19 cellular contexts compared by ENCODE assay signal in the genomic region with DNA sequence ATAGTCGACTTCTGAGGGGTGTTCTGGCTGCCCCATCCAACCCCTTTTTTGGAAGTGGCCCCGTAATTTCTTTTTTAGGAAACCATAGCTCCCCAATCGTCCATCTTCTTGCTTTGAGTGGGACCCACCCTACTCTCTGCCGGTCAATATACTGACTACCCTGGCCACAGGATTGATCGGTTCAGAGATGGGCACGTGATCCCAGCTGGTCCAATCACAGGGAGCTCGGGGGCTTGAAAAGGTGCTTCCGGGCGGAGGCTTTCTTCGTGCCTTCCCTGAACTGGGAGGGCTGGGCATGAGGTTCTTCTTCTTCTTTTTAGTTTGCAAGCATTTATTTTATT.
A peak's percentile ranks its signal among the peaks of the same experiment; 100 is the strongest.
DNase-seq lines count a peak whose midpoint lies in the region; ATAC-seq, FAIRE-seq and TF ChIP-seq lines count a peak whose summit lies in the region.
"Had no signal": no experiment of that assay in that cellular context is flagged by ENCODE, and none has a peak within 500 bp of the region (broad histone marks: within the 10 kb centered on the region; RNA-seq: fewer than 3 reads in every experiment).

No MANE protein-coding gene starts in this region.

- H3K27me3 Mint-ChIP-seq in MCF 10A (ENCODE audit: insufficient read depth, unreplicated experiment) = no peaks in the 10 kb centered on the region

- H3K9me3 Mint-ChIP-seq in MCF 10A (ENCODE audit: unreplicated experiment) = peaks cover 5% of the 10 kb centered on the region
- H3K9me3 Mint-ChIP-seq: dendritic cell treated with granulocyte-macrophage colony-stimulating factor and Interleukin-4, amounts not matched to agents 40 ng/mL and 50 ng/mL, for 4 days; T-helper 2 cell treated with Interferon-gamma antibody and Interleukin-4, amounts not matched to agents 5 μg/mL and 100 μg/mL, for 36 hours had no signal

- no peak for TF ChIP-seq CTCF in MCF 10A (IDR thresholded peaks at IDR 0.05; ENCODE audit: unreplicated experiment)
- no peak for TF ChIP-seq CTCF in breast epithelium (IDR thresholded peaks at IDR 0.05)
- no peak for TF ChIP-seq CTCF in Panc1 (IDR thresholded peaks at IDR 0.05)
- TF ChIP-seq CTCF in HepG2 (CRISPR knock-in tag; IDR thresholded peaks at IDR 0.05) = no peak
- TF ChIP-seq CTCF in upper lobe of right lung (IDR thresholded peaks at IDR 0.05) = no peak
- TF ChIP-seq CTCF in GM13977 (IDR thresholded peaks at IDR 0.05; ENCODE audit: extremely low read depth, insufficient read depth, missing control alignments) = no peak

- peak overlapping the region; percentile 93 for H3K27ac Mint-ChIP-seq in MCF 10A (ENCODE audit: low read depth, unreplicated experiment)
- H3K27ac Mint-ChIP-seq: CD4-positive, alpha-beta memory T cell; dendritic cell treated with granulocyte-macrophage colony-stimulating factor and Interleukin-4, amounts not matched to agents 40 ng/mL and 50 ng/mL, for 4 days; naive thymus-derived CD8-positive, alpha-beta T cell; T-helper 2 cell treated with Interferon-gamma antibody and Interleukin-4, amounts not matched to agents 5 μg/mL and 100 μg/mL, for 36 hours had no signal

- no peak for TF ChIP-seq EP300 in HepG2 (IDR thresholded peaks at IDR 0.05; ENCODE audit: low read depth in 2 of 2, low read length in 2 of 2)
- TF ChIP-seq EP300 in HepG2 (CRISPR knock-in tag; IDR thresholded peaks at IDR 0.05; ENCODE audit: borderline replicate concordance) = no peak

- intact Hi-C loops in MCF 10A (cut with micrococcal nuclease) = no loop called here
- intact Hi-C loops in breast epithelium (cut with DNase I; ENCODE audit: low total_unique reads) = no loop called here
- intact Hi-C loops in Panc1 (cut with micrococcal nuclease; ENCODE audit: unreplicated experiment) = no loop called here
- intact Hi-C loops in HepG2 (cut with micrococcal nuclease; ENCODE audit: unreplicated experiment) = no loop called here
- intact Hi-C loops in upper lobe of right lung (cut with DNase I) = no loop called here

- FAIRE-seq in HepG2 (lab: Jason Lieb, UNC) = no peak

- H3K36me3 ChIP-seq in breast epithelium (no peaks in the 10 kb centered on the region), Panc1 (ENCODE audit: control insufficient read depth, insufficient read depth, low read length) (no peaks in the 10 kb centered on the region), HepG2 (replicated peaks in 1 of 2; ENCODE audit: control insufficient read depth in 1 of 2, insufficient read depth in 2 of 2, low read length in 2 of 2) (no peaks in the 10 kb centered on the region), upper lobe of right lung (no peaks in the 10 kb centered on the region)

- peak overlapping the region; percentile 60 for H3K4me3 Mint-ChIP-seq in MCF 10A (ENCODE audit: unreplicated experiment)
- H3K4me3 Mint-ChIP-seq: CD4-positive, alpha-beta memory T cell; dendritic cell treated with granulocyte-macrophage colony-stimulating factor and Interleukin-4, amounts not matched to agents 40 ng/mL and 50 ng/mL, for 4 days; T-helper 2 cell treated with Interferon-gamma antibody and Interleukin-4, amounts not matched to agents 5 μg/mL and 100 μg/mL, for 36 hours had no signal

- no peak overlapping the region for H3K27ac ChIP-seq in breast epithelium
- no peak overlapping the region for H3K27ac ChIP-seq in Panc1 (ENCODE audit: low read length)
- H3K27ac ChIP-seq in HepG2 (ENCODE audit: extremely low read length, insufficient read depth, low read length) = no peak overlapping the region
- no peak overlapping the region for H3K27ac ChIP-seq in upper lobe of right lung

- POLR2A ChIA-PET in MCF 10A (lab: Yijun Ruan, JAX) = interaction anchor here (0.6 to 5.6 kb wide), 18 partner anchors 11 to 232 kb away, joined by 3 to 76 read pairs (median 5); no protein-coding TSS in a partner anchor
- POLR2A ChIA-PET in Panc1 (lab: Charles Lee) = no interaction called here
- POLR2A ChIA-PET in HepG2 (lab: Yijun Ruan, JAX) = no interaction called here

- H3K4me3 ChIP-seq in breast epithelium (no peak overlapping the region), Panc1 (ENCODE audit: low read depth in 2 of 2, low read length in 2 of 2) (peak overlapping the region in 1 of 2 experiments; percentile 7; a peak in 2 of 4 replicates), HepG2 (replicated peaks in 1 of 3; ENCODE audit: insufficient read depth in 1 of 3, low read depth in 2 of 3, low read length in 3 of 3) (no peak overlapping the region), upper lobe of right lung (no peak overlapping the region)
- H3K4me3 ChIP-seq: psoas muscle had no signal

- BruUV-seq in MCF 10A (replicated peaks; lab: Mats Ljungman, UMichigan) = no TSS peak
- no TSS peak for BruUV-seq in Panc1 (replicated peaks; lab: Mats Ljungman, UMichigan)
- BruUV-seq in HepG2 (replicated peaks; lab: Mats Ljungman, UMichigan) = no TSS peak

- no peak overlapping the region for H3K4me2 ChIP-seq in HepG2 (ENCODE audit: low read depth, low read length)

- ATAC-seq in Panc1 (peak; percentile 57; the same call in 1 of the 2 replicates), HepG2 (peak; percentile 51), upper lobe of right lung (no peak)
- ATAC-seq: naive thymus-derived CD8-positive, alpha-beta T cell had no signal

- TF ChIP-seq POLR2A in breast epithelium (IDR thresholded peaks at IDR 0.05) (no peak), HepG2 (IDR thresholded peaks at IDR 0.05; ENCODE audit: insufficient read depth in 1 of 2, low read depth in 2 of 2, low read length in 2 of 2) (no peak)

- H3K9me3 ChIP-seq in breast epithelium (no peaks in the 10 kb centered on the region), Panc1 (ENCODE audit: control insufficient read depth, insufficient read depth, low read depth, low read length) (no peaks in the 10 kb centered on the region), HepG2 (ENCODE audit: low read length) (no peaks in the 10 kb centered on the region), upper lobe of right lung (no peaks in the 10 kb centered on the region)
- H3K9me3 ChIP-seq: psoas muscle had no signal

- WGBS in HepG2 (ENCODE audit: low lambda C conversion rate) = 23% methylated on average over 10 of the region's 10 CpGs

- H3K9ac ChIP-seq in HepG2 (ENCODE audit: insufficient read depth, low read depth, low read length) = no peak overlapping the region

- H3K36me3 Mint-ChIP-seq in MCF 10A (ENCODE audit: insufficient read depth, unreplicated experiment) = no peaks in the 10 kb centered on the region
- H3K36me3 Mint-ChIP-seq: CD4-positive, alpha-beta memory T cell had no signal

- peaks cover 0 to 6% of the 10 kb centered on the region in 2 donors for H3K4me1 ChIP-seq in breast epithelium
- H3K4me1 ChIP-seq in Panc1 (ENCODE audit: control insufficient read depth, insufficient read depth, low read length) = peaks cover 7% of the 10 kb centered on the region; the same call in 1 of the 2 replicates
- H3K4me1 ChIP-seq in HepG2 (ENCODE audit: insufficient read depth, low read length) = no peaks in the 10 kb centered on the region
- peaks cover 17% of the 10 kb centered on the region for H3K4me1 ChIP-seq in upper lobe of right lung

- no peaks in the 10 kb centered on the region for H4K20me1 ChIP-seq in HepG2 (ENCODE audit: insufficient read depth, low read length)

- H3K4me1 Mint-ChIP-seq in MCF 10A (ENCODE audit: insufficient read depth, unreplicated experiment) = peaks cover 27% of the 10 kb centered on the region

- no peaks in the 10 kb centered on the region for H3K79me2 ChIP-seq in HepG2 (ENCODE audit: insufficient read depth, low read length)

- H3K27me3 ChIP-seq in breast epithelium (no peaks in the 10 kb centered on the region), Panc1 (ENCODE audit: control insufficient read depth, insufficient read depth, low read length) (no peaks in the 10 kb centered on the region), HepG2 (ENCODE audit: control insufficient read depth in 1 of 2, insufficient read depth in 2 of 2, low read length in 2 of 2) (peaks cover 0 to 8% of the 10 kb centered on the region in 2 experiments; a peak in 2 of 5 replicates), upper lobe of right lung (no peaks in the 10 kb centered on the region)

- in situ Hi-C loops in Panc1 (cut with HindIII; ENCODE audit: low pct_unique_long_range_greater_than_20kb, low sequenced_read_pairs) = no loop called here
- in situ Hi-C loops in HepG2 (cut with HindIII; ENCODE audit: extremely low pct_ligation_motif_present, low pct_unique_long_range_greater_than_20kb) = no loop called here
- in situ Hi-C loops in GM13977 (cut with MboI; ENCODE audit: low pct_unique_long_range_greater_than_20kb, low sequenced_read_pairs, unreplicated experiment) = no loop called here

- DNase-seq in MCF 10A (ENCODE audit: unreplicated experiment) = no peak
- no peak for DNase-seq in breast epithelium (ENCODE audit: low spot score in 2 of 2)
- DNase-seq in Panc1 (ENCODE audit: low read depth, low spot score) = no peak
- DNase-seq in HepG2 (ENCODE audit: low spot score) = no peak
- DNase-seq in upper lobe of right lung = peak; percentile 37
- no peak for DNase-seq in COLO668 (lab: John Stamatoyannopoulos, UW; ENCODE audit: unreplicated experiment)
- DNase-seq in GM13977 (ENCODE audit: low spot score) = no peak
- DNase-seq in NCI-H1417 treated with DMSO at 0.1 percent for 48 hours (lab: John Stamatoyannopoulos, UW) = no peak
- DNase-seq: activated CD4-positive, CD25-positive, alpha-beta regulatory T cell treated with anti-CD3 and anti-CD28 coated beads, Interleukin-2, amount 50 U/mL, for 72 hours; activated naive CD4-positive, alpha-beta T cell treated with anti-CD3 and anti-CD28 coated beads, Interleukin-2, amount 50 U/mL, for 16 hours; CD4-positive, alpha-beta memory T cell; DND-41; naive thymus-derived CD8-positive, alpha-beta T cell; NCI-H2029; NCI-H526 treated with DMSO at 0.1 percent for 48 hours; psoas muscle; stimulated activated naive CD4-positive, alpha-beta T cell treated with Interleukin-2 at 50 U/mL for 16 hours had no signal

- H2AFZ ChIP-seq in HepG2 (ENCODE audit: low read length) = no peak overlapping the region

- no peak for TF ChIP-seq RAD21 in HepG2 (CRISPR knock-in tag; IDR thresholded peaks at IDR 0.05)

- CTCF ChIA-PET in MCF 10A (lab: Yijun Ruan, JAX) = interaction anchor here (0.6 to 3.7 kb wide), 9 partner anchors 11 to 205 kb away, joined by 3 to 16 read pairs (median 4); no protein-coding TSS in a partner anchor
- CTCF ChIA-PET in Panc1 (lab: Charles Lee) = interaction anchor here (0.5 kb wide), 1 partner anchor 11 kb away, joined by 5 read pairs; no protein-coding TSS in a partner anchor
- CTCF ChIA-PET in HepG2 (lab: Yijun Ruan, JAX; ENCODE audit: low intra/inter-chr PET ratio, low total read pairs) = no interaction called here

TF ChIP-seq in HepG2, 621 proteins besides CTCF, POLR2A, EP300 and RAD21 (continues in another document):
- TF ChIP-seq POGZ (CRISPR knock-in tag; IDR thresholded peaks at IDR 0.05) = no peak
- no peak for TF ChIP-seq ISX (CRISPR knock-in tag; conservative IDR thresholded peaks at IDR 0.05)
